ENCODE assay signal across 7 cellular contexts in genomic region chr11:11798586-11799438, GRCh38. TPM values are rescaled to one million over a fixed set of nuclear protein-coding genes. Genes with fewer than 3 reads are reported as not detected.
DNase-seq lines count a peak whose midpoint lies in the region; ATAC-seq and TF ChIP-seq lines count a peak whose summit lies in the region.

No MANE protein-coding gene starts in this region.

- no peak overlapping the region for H3K27ac ChIP-seq in SJCRH30

- peak; percentile 65 for ATAC-seq in HG03175 (IDR thresholded peaks at IDR 0.05; ENCODE audit: unreplicated experiment)

- H3K4me1 ChIP-seq in SJCRH30, result 0 out of 2 replicates have a peak, but pooled peaks cover 2% of the 10 kb centered on the region

- H3K9me3 ChIP-seq in SJCRH30 (replicated peaks), result no peaks in the 10 kb centered on the region

- peak; percentile 77 for DNase-seq in GM12865 (ENCODE audit: low read depth)
- peak; percentile 79 to 93 for DNase-seq in SJCRH30
- peak; percentile 70 for DNase-seq in activated T-helper 9 cell treated with anti-CD3 and anti-CD28 coated beads, Interleukin-2, amount 50 U/mL, for 16 hours (ENCODE audit: low read depth)
- DNase-seq in foreskin melanocyte, result peak; percentile 55
- DNase-seq in posterior cingulate gyrus, result peak in 9 of 10 donors; percentile 39 to 97 (median 91)
- DNase-seq in ureter (ENCODE audit: low spot score), result peak; percentile 87

- no peaks in the 10 kb centered on the region for H3K36me3 ChIP-seq in SJCRH30

- TF ChIP-seq CTCF in GM12865 (IDR thresholded peaks at IDR 0.05; ENCODE audit: insufficient read depth, low read depth, low read length, missing control alignments), result peak; percentile 88

- H3K27me3 ChIP-seq in SJCRH30, result no peaks in the 10 kb centered on the region

- H3K4me3 ChIP-seq in GM12865 (ENCODE audit: low read depth, low read length), result no peak overlapping the region
- no peak overlapping the region for H3K4me3 ChIP-seq in SJCRH30

- intact Hi-C loops in posterior cingulate gyrus (cut with DNase I), result loop anchor here (2.0 to 5.0 kb wide), 2 partner anchors 50 to 483 kb away; no protein-coding TSS in a partner anchor

RNA-seq across cellular contexts. Expression of gene USP47, which starts 43.0 kb away (rescaled TPM):
- 82.1 and 98.7 TPM in 2 replicates for total RNA-seq in SJCRH30 (2014; rRNA removed; shearing (Covaris generic))
- 81.0 TPM for total RNA-seq in ureter
